14 cellular contexts compared by ENCODE assay signal in genomic region chr7:144529269-144529926, GRCh38.
DNase-seq lines count a peak whose midpoint lies in the region; ATAC-seq lines count a peak whose summit lies in the region.
"Had no signal": no experiment of that assay in that cellular context is flagged by ENCODE, and none has a peak within 500 bp of the region (broad histone marks: within the 10 kb centered on the region; RNA-seq: fewer than 3 reads in every experiment).

No MANE protein-coding gene starts in this region.

- peaks cover 6% of the 10 kb centered on the region for H3K4me1 Mint-ChIP-seq in activated T-cell treated with anti-CD3 and anti-CD28 coated beads, Interleukin-2, amount 50 U/mL, for 72 hours (ENCODE audit: low read depth)
- H3K4me1 Mint-ChIP-seq in activated T-cell treated with anti-CD3 and anti-CD28 coated beads, Interleukin-2, amount 50 U/mL, for 4 hours (ENCODE audit: low read depth), result no peaks in the 10 kb centered on the region

- no peaks in the 10 kb centered on the region for H3K9me3 Mint-ChIP-seq in activated T-cell treated with anti-CD3 and anti-CD28 coated beads, Interleukin-2, amount 50 U/mL, for 72 hours
- H3K9me3 Mint-ChIP-seq in activated T-cell treated with anti-CD3 and anti-CD28 coated beads, Interleukin-2, amount 50 U/mL, for 4 hours, result no peaks in the 10 kb centered on the region

- DNase-seq in activated T-cell treated with anti-CD3 and anti-CD28 coated beads, Interleukin-2, amount 50 U/mL, for 72 hours, result peak in 1 of 2 donors; percentile 2
- no peak for DNase-seq in activated T-cell treated with anti-CD3 and anti-CD28 coated beads, Interleukin-2, amount 50 U/mL, for 4 hours
- no peak for DNase-seq in stimulated activated naive CD8-positive, alpha-beta T cell treated with anti-CD3 and anti-CD28 coated beads, Interleukin-15, Interleukin-2, amounts not matched to agents 100 U/mL and 50 U/mL, for 24 hours
- DNase-seq in NCI-H2196 (lab: John Stamatoyannopoulos, UW; ENCODE audit: unreplicated experiment) (no peak), NCI-H2081 (lab: John Stamatoyannopoulos, UW) (no peak), COR-L47 (lab: John Stamatoyannopoulos, UW) (no peak)
- DNase-seq: activated naive CD4-positive, alpha-beta T cell; DND-41; hypothalamus; NCI-H1105 treated with DMSO at 0.1 percent for 48 hours; stimulated activated naive CD4-positive, alpha-beta T cell treated with Interleukin-2 at 50 U/mL for 16 hours had no signal

- H3K27ac Mint-ChIP-seq in activated T-cell treated with anti-CD3 and anti-CD28 coated beads, Interleukin-2, amount 50 U/mL, for 72 hours, result peak overlapping the region; percentile 9

- peak; percentile 43 to 54 for ATAC-seq in activated T-cell treated with anti-CD3 and anti-CD28 coated beads, Interleukin-2, amount 50 U/mL, for 72 hours (replicated peaks in 1 of 2)
- ATAC-seq in activated T-cell treated with anti-CD3 and anti-CD28 coated beads, Interleukin-2, amount 50 U/mL, for 4 hours, result no peak
- peak; percentile 93 for ATAC-seq in HG02588 (IDR thresholded peaks at IDR 0.05; ENCODE audit: unreplicated experiment)
- ATAC-seq in HG03378 (IDR thresholded peaks at IDR 0.05; ENCODE audit: unreplicated experiment), result peak; percentile 97
- ATAC-seq in stimulated activated naive CD8-positive, alpha-beta T cell treated with anti-CD3 and anti-CD28 coated beads, Interleukin-15, Interleukin-2, amounts not matched to agents 100 U/mL and 50 U/mL, for 24 hours, result peak; percentile 61
- ATAC-seq: Panc1 had no signal

- no peak overlapping the region for H3K4me3 Mint-ChIP-seq in activated T-cell treated with anti-CD3 and anti-CD28 coated beads, Interleukin-2, amount 50 U/mL, for 72 hours
- H3K4me3 Mint-ChIP-seq in activated T-cell treated with anti-CD3 and anti-CD28 coated beads, Interleukin-2, amount 50 U/mL, for 4 hours, result no peak overlapping the region

- no peaks in the 10 kb centered on the region for H3K36me3 Mint-ChIP-seq in activated T-cell treated with anti-CD3 and anti-CD28 coated beads, Interleukin-2, amount 50 U/mL, for 72 hours (ENCODE audit: insufficient read depth in 2 of 2)
- peaks cover 20% of the 10 kb centered on the region for H3K36me3 Mint-ChIP-seq in activated T-cell treated with anti-CD3 and anti-CD28 coated beads, Interleukin-2, amount 50 U/mL, for 4 hours (ENCODE audit: insufficient read depth)

- H3K27me3 Mint-ChIP-seq in activated T-cell treated with anti-CD3 and anti-CD28 coated beads, Interleukin-2, amount 50 U/mL, for 72 hours (ENCODE audit: low read depth), result no peaks in the 10 kb centered on the region
- H3K27me3 Mint-ChIP-seq in activated T-cell treated with anti-CD3 and anti-CD28 coated beads, Interleukin-2, amount 50 U/mL, for 4 hours (ENCODE audit: low read depth), result no peaks in the 10 kb centered on the region

Comparison
In these comparisons a context has a peak if more than half of its experiments do, and no peak if none do; other contexts are left out.
1. ATAC-seq: peak in activated T-cell treated with anti-CD3 and anti-CD28 coated beads, Interleukin-2, amount 50 U/mL, for 72 hours (2 of 2), HG02588 (single experiment), HG03378 (single experiment) and stimulated activated naive CD8-positive, alpha-beta T cell treated with anti-CD3 and anti-CD28 coated beads, Interleukin-15, Interleukin-2, amounts not matched to agents 100 U/mL and 50 U/mL, for 24 hours (single experiment); none in activated T-cell treated with anti-CD3 and anti-CD28 coated beads, Interleukin-2, amount 50 U/mL, for 4 hours (0 of 2).